In genomic region chr2:113756088-113757058, GRCh38 we compare ENCODE assay signal across 1 cellular context.
TF ChIP-seq lines count a peak whose summit lies in the region.

A gene with protein sequence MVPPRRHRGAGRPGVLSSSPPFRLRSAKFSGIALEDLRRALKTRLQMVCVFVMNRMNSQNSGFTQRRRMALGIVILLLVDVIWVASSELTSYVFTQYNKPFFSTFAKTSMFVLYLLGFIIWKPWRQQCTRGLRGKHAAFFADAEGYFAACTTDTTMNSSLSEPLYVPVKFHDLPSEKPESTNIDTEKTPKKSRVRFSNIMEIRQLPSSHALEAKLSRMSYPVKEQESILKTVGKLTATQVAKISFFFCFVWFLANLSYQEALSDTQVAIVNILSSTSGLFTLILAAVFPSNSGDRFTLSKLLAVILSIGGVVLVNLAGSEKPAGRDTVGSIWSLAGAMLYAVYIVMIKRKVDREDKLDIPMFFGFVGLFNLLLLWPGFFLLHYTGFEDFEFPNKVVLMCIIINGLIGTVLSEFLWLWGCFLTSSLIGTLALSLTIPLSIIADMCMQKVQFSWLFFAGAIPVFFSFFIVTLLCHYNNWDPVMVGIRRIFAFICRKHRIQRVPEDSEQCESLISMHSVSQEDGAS (minus strand): TSS chr2:113756642. CDS start chr2:113756409, 233 bp downstream.

TF ChIP-seq in HepG2, 621 proteins besides CTCF, POLR2A, EP300 and RAD21 (continued from another document and continues in another):
- TF ChIP-seq, protein P1, sequence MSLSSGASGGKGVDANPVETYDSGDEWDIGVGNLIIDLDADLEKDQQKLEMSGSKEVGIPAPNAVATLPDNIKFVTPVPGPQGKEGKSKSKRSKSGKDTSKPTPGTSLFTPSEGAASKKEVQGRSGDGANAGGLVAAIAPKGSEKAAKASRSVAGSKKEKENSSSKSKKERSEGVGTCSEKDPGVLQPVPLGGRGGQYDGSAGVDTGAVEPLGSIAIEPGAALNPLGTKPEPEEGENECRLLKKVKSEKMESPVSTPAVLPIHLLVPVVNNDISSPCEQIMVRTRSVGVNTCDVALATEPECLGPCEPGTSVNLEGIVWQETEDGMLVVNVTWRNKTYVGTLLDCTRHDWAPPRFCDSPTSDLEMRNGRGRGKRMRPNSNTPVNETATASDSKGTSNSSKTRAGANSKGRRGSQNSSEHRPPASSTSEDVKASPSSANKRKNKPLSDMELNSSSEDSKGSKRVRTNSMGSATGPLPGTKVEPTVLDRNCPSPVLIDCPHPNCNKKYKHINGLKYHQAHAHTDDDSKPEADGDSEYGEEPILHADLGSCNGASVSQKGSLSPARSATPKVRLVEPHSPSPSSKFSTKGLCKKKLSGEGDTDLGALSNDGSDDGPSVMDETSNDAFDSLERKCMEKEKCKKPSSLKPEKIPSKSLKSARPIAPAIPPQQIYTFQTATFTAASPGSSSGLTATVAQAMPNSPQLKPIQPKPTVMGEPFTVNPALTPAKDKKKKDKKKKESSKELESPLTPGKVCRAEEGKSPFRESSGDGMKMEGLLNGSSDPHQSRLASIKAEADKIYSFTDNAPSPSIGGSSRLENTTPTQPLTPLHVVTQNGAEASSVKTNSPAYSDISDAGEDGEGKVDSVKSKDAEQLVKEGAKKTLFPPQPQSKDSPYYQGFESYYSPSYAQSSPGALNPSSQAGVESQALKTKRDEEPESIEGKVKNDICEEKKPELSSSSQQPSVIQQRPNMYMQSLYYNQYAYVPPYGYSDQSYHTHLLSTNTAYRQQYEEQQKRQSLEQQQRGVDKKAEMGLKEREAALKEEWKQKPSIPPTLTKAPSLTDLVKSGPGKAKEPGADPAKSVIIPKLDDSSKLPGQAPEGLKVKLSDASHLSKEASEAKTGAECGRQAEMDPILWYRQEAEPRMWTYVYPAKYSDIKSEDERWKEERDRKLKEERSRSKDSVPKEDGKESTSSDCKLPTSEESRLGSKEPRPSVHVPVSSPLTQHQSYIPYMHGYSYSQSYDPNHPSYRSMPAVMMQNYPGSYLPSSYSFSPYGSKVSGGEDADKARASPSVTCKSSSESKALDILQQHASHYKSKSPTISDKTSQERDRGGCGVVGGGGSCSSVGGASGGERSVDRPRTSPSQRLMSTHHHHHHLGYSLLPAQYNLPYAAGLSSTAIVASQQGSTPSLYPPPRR (CRISPR knock-in tag; IDR thresholded peaks at IDR 0.05; ENCODE audit: borderline replicate concordance): peak; percentile 68
- TF ChIP-seq, protein P2, sequence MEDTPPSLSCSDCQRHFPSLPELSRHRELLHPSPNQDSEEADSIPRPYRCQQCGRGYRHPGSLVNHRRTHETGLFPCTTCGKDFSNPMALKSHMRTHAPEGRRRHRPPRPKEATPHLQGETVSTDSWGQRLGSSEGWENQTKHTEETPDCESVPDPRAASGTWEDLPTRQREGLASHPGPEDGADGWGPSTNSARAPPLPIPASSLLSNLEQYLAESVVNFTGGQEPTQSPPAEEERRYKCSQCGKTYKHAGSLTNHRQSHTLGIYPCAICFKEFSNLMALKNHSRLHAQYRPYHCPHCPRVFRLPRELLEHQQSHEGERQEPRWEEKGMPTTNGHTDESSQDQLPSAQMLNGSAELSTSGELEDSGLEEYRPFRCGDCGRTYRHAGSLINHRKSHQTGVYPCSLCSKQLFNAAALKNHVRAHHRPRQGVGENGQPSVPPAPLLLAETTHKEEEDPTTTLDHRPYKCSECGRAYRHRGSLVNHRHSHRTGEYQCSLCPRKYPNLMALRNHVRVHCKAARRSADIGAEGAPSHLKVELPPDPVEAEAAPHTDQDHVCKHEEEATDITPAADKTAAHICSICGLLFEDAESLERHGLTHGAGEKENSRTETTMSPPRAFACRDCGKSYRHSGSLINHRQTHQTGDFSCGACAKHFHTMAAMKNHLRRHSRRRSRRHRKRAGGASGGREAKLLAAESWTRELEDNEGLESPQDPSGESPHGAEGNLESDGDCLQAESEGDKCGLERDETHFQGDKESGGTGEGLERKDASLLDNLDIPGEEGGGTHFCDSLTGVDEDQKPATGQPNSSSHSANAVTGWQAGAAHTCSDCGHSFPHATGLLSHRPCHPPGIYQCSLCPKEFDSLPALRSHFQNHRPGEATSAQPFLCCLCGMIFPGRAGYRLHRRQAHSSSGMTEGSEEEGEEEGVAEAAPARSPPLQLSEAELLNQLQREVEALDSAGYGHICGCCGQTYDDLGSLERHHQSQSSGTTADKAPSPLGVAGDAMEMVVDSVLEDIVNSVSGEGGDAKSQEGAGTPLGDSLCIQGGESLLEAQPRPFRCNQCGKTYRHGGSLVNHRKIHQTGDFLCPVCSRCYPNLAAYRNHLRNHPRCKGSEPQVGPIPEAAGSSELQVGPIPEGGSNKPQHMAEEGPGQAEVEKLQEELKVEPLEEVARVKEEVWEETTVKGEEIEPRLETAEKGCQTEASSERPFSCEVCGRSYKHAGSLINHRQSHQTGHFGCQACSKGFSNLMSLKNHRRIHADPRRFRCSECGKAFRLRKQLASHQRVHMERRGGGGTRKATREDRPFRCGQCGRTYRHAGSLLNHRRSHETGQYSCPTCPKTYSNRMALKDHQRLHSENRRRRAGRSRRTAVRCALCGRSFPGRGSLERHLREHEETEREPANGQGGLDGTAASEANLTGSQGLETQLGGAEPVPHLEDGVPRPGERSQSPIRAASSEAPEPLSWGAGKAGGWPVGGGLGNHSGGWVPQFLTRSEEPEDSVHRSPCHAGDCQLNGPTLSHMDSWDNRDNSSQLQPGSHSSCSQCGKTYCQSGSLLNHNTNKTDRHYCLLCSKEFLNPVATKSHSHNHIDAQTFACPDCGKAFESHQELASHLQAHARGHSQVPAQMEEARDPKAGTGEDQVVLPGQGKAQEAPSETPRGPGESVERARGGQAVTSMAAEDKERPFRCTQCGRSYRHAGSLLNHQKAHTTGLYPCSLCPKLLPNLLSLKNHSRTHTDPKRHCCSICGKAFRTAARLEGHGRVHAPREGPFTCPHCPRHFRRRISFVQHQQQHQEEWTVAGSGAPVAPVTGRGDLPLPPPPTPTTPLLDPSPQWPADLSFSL (CRISPR knock-in tag; IDR thresholded peaks at IDR 0.05): peak; percentile 65; the same call in 1 of the 2 replicates
- TF ChIP-seq RFXAP (CRISPR knock-in tag; IDR thresholded peaks at IDR 0.05; ENCODE audit: borderline replicate concordance) (peak; percentile 74), TAF15 (IDR thresholded peaks at IDR 0.05; ENCODE audit: low read depth, low read length, poor library complexity, severe bottlenecking) (no peak), FOSL1 (CRISPR knock-in tag; IDR thresholded peaks at IDR 0.05; ENCODE audit: borderline replicate concordance) (no peak; the same call in 1 of the 2 replicates), JUND (CRISPR knock-in tag; IDR thresholded peaks at IDR 0.05) (peak; percentile 88), KDM5B (CRISPR knock-in tag; IDR thresholded peaks at IDR 0.05; ENCODE audit: borderline replicate concordance) (peak; percentile 99), HMG20B (CRISPR knock-in tag; conservative IDR thresholded peaks at IDR 0.05) (0 out of 2 replicates have a peak, but pooled peaks have one; percentile 12), SNAI1 (CRISPR knock-in tag; IDR thresholded peaks at IDR 0.05; ENCODE audit: borderline replicate concordance) (peak; percentile 52), ZNF672 (CRISPR knock-in tag; IDR thresholded peaks at IDR 0.05) (peak; percentile 92), ZNF710 (CRISPR knock-in tag; IDR thresholded peaks at IDR 0.05; ENCODE audit: borderline replicate concordance) (peak; percentile 90), STAT6 (CRISPR knock-in tag; IDR thresholded peaks at IDR 0.05; ENCODE audit: borderline replicate concordance) (no peak; the same call in 1 of the 2 replicates), AGO1 (IDR thresholded peaks at IDR 0.05; ENCODE audit: low read depth, low read length, poor library complexity, severe bottlenecking) (peak; percentile 46), ASH2L (IDR thresholded peaks at IDR 0.05; ENCODE audit: insufficient read length, low read depth, low read length) (peak; percentile 99), TOPORS (CRISPR knock-in tag; IDR thresholded peaks at IDR 0.05) (peak; percentile 82), ZNF333 (CRISPR knock-in tag; IDR thresholded peaks at IDR 0.05; ENCODE audit: borderline replicate concordance) (peak; percentile 93), SNAPC2 (CRISPR knock-in tag; IDR thresholded peaks at IDR 0.05) (no peak), POLR2G (IDR thresholded peaks at IDR 0.05; ENCODE audit: low read depth, low read length) (peak; percentile 97), ZNF709 (CRISPR knock-in tag; IDR thresholded peaks at IDR 0.05) (peak; percentile 91; the same call in 1 of the 2 replicates), HNRNPH1 (optimal IDR thresholded peaks at IDR 0.05; ENCODE audit: low read depth, low read length) (no peak), ZNF329 (CRISPR knock-in tag; IDR thresholded peaks at IDR 0.05; ENCODE audit: low read depth) (peak; percentile 92), ZNF577 (CRISPR knock-in tag; IDR thresholded peaks at IDR 0.05; ENCODE audit: borderline replicate concordance, low read depth) (peak; percentile 70; the same call in 1 of the 2 replicates), ZNF205 (CRISPR knock-in tag; IDR thresholded peaks at IDR 0.05) (peak; percentile 94), ZNF660 (CRISPR knock-in tag; IDR thresholded peaks at IDR 0.05; ENCODE audit: borderline replicate concordance, low read depth) (no peak), LCORL (IDR thresholded peaks at IDR 0.05) (no peak), LCORL (CRISPR knock-in tag; IDR thresholded peaks at IDR 0.05) (peak; percentile 96), GZF1 (CRISPR knock-in tag; IDR thresholded peaks at IDR 0.05) (peak; percentile 92)
- TF ChIP-seq, protein P3, sequence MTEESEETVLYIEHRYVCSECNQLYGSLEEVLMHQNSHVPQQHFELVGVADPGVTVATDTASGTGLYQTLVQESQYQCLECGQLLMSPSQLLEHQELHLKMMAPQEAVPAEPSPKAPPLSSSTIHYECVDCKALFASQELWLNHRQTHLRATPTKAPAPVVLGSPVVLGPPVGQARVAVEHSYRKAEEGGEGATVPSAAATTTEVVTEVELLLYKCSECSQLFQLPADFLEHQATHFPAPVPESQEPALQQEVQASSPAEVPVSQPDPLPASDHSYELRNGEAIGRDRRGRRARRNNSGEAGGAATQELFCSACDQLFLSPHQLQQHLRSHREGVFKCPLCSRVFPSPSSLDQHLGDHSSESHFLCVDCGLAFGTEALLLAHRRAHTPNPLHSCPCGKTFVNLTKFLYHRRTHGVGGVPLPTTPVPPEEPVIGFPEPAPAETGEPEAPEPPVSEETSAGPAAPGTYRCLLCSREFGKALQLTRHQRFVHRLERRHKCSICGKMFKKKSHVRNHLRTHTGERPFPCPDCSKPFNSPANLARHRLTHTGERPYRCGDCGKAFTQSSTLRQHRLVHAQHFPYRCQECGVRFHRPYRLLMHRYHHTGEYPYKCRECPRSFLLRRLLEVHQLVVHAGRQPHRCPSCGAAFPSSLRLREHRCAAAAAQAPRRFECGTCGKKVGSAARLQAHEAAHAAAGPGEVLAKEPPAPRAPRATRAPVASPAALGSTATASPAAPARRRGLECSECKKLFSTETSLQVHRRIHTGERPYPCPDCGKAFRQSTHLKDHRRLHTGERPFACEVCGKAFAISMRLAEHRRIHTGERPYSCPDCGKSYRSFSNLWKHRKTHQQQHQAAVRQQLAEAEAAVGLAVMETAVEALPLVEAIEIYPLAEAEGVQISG (CRISPR knock-in tag; IDR thresholded peaks at IDR 0.05): peak; percentile 93
- TF ChIP-seq, protein P4, sequence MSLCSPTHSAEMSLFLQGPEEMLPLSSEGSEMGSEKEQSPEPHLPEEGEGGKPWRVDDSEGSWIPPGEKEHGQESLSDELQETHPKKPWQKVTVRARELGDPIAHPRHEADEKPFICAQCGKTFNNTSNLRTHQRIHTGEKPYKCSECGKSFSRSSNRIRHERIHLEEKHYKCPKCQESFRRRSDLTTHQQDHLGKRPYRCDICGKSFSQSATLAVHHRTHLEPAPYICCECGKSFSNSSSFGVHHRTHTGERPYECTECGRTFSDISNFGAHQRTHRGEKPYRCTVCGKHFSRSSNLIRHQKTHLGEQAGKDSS (CRISPR knock-in tag; IDR thresholded peaks at IDR 0.05; ENCODE audit: borderline replicate concordance, low read depth): peak; percentile 92
- TF ChIP-seq, protein P5, sequence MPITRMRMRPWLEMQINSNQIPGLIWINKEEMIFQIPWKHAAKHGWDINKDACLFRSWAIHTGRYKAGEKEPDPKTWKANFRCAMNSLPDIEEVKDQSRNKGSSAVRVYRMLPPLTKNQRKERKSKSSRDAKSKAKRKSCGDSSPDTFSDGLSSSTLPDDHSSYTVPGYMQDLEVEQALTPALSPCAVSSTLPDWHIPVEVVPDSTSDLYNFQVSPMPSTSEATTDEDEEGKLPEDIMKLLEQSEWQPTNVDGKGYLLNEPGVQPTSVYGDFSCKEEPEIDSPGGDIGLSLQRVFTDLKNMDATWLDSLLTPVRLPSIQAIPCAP (CRISPR knock-in tag; IDR thresholded peaks at IDR 0.05; ENCODE audit: low read depth): no peak; the same call in 1 of the 2 replicates
- TF ChIP-seq, protein P6, sequence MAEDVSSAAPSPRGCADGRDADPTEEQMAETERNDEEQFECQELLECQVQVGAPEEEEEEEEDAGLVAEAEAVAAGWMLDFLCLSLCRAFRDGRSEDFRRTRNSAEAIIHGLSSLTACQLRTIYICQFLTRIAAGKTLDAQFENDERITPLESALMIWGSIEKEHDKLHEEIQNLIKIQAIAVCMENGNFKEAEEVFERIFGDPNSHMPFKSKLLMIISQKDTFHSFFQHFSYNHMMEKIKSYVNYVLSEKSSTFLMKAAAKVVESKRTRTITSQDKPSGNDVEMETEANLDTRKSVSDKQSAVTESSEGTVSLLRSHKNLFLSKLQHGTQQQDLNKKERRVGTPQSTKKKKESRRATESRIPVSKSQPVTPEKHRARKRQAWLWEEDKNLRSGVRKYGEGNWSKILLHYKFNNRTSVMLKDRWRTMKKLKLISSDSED (CRISPR knock-in tag; IDR thresholded peaks at IDR 0.05): peak; percentile 9; the same call in 1 of the 2 replicates
